Comparison of ENCODE assay signal across 9 cellular contexts in the genomic region with DNA sequence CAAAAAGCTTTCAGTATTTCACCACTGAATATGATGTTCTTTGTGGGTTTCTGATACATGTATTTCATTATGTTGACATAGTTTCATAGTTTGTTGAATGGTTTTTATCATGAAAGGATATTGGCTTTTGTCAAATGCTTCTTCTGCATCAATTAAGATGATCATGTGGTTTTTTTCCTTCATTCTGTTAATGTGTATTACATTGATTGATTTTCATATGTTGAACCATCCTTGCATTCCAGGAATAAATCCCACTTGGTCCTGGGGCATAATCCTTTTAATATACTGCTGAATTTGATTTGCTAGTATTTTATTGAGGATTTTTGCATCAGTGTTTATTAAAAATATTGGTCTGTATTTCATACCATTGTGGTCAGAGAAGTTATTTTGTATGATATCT.
"Had no signal": no experiment of that assay in that cellular context is flagged by ENCODE, and none has a peak within 500 bp of the region (broad histone marks: within the 10 kb centered on the region; RNA-seq: fewer than 3 reads in every experiment).

No MANE protein-coding gene starts in this region.

- DNase-seq: IMR-90, Karpas-422, KBM-7, KG1 had no signal

- H3K27ac ChIP-seq: HL-60, KMS-11 had no signal

- H3K4me3 Mint-ChIP-seq: IgD-negative memory B cell had no signal

- H3K4me2 ChIP-seq: KMS-11 had no signal

- H3K9ac ChIP-seq: KMS-11 had no signal

- ATAC-seq: HepG2 had no signal

- H3K27ac Mint-ChIP-seq: IgD-negative memory B cell had no signal

- FAIRE-seq: HepG2, HTR-8/SVneo had no signal
